In genomic region chr2:43073373-43073772, GRCh38 we compare ENCODE assay signal across 10 cellular contexts.
DNase-seq lines count a peak whose midpoint lies in the region; ATAC-seq and TF ChIP-seq lines count a peak whose summit lies in the region.
"Had no signal": no experiment of that assay in that cellular context is flagged by ENCODE, and none has a peak within 500 bp of the region (broad histone marks: within the 10 kb centered on the region; RNA-seq: fewer than 3 reads in every experiment).

No MANE protein-coding gene starts in this region.

- intact Hi-C loops in CD14-positive monocyte (cut with micrococcal nuclease) (loop anchor here in 1 of 2 donors (5.0 kb wide), 1 partner anchor 36 kb away; no protein-coding TSS in a partner anchor), PC-9 (cut with micrococcal nuclease; ENCODE audit: unreplicated experiment) (loop anchor here (1.0 to 5.0 kb wide), 5 partner anchors 96 to 1141 kb away; no protein-coding TSS in a partner anchor), esophagus muscularis mucosa (cut with DNase I) (no loop called here), prostate gland (cut with DNase I) (no loop called here)

- BruUV-seq in PC-9 (replicated peaks; lab: Mats Ljungman, UMichigan), result no TSS peak

- peaks cover 53% of the 10 kb centered on the region for H3K4me1 Mint-ChIP-seq in CD14-positive monocyte
- H3K4me1 Mint-ChIP-seq in endothelial cell (ENCODE audit: unreplicated experiment), result peaks cover 2% of the 10 kb centered on the region

- H3K36me3 Mint-ChIP-seq in CD14-positive monocyte, result peaks cover 2 to 4% of the 10 kb centered on the region in 2 donors
- H3K36me3 Mint-ChIP-seq in endothelial cell (ENCODE audit: low read depth, unreplicated experiment), result no peaks in the 10 kb centered on the region

- H3K4me3 ChIP-seq in PC-9 (peak overlapping the region; percentile 55), esophagus muscularis mucosa (no peak overlapping the region), muscle layer of duodenum (ENCODE audit: low read depth in 1 of 2, low read length in 2 of 2) (no peak overlapping the region), prostate gland (no peak overlapping the region)

- CTCF ChIA-PET in PC-9 (lab: Charles Lee), result interaction anchor here (0.8 to 1.2 kb wide), 2 partner anchors 35 to 48 kb away, joined by 3 to 4 read pairs; no protein-coding TSS in a partner anchor

- no peak overlapping the region for H2AFZ ChIP-seq in PC-9

- no peak for TF ChIP-seq POLR2A in esophagus muscularis mucosa (IDR thresholded peaks at IDR 0.05; ENCODE audit: low read depth)
- no peak for TF ChIP-seq POLR2A in prostate gland (IDR thresholded peaks at IDR 0.05)

- H3K9me3 Mint-ChIP-seq in CD14-positive monocyte, result peaks cover 0 to 2% (median 0%) of the 10 kb centered on the region in 7 donors
- H3K9me3 Mint-ChIP-seq in endothelial cell (ENCODE audit: unreplicated experiment), result no peaks in the 10 kb centered on the region

- WGBS in esophagus muscularis mucosa, result 59% methylated on average over 6 of the region's 6 CpGs
- WGBS in prostate gland, result 64% methylated on average over 6 of the region's 6 CpGs

- H3K4me2 ChIP-seq in PC-9, result peak overlapping the region; percentile 92

- H3K36me3 ChIP-seq in PC-9 (ENCODE audit: low read depth) (no peaks in the 10 kb centered on the region), esophagus muscularis mucosa (no peaks in the 10 kb centered on the region), muscle layer of duodenum (ENCODE audit: control insufficient read depth in 1 of 2, insufficient read depth in 2 of 2, low read length in 2 of 2) (no peaks in the 10 kb centered on the region), prostate gland (no peaks in the 10 kb centered on the region)

- POLR2A ChIA-PET in PC-9 (lab: Charles Lee; ENCODE audit: unreplicated experiment), result interaction anchor here (0.5 to 0.8 kb wide), 8 partner anchors 20 to 95 kb away, joined by 3 to 8 read pairs (median 5); no protein-coding TSS in a partner anchor

- H3K27me3 ChIP-seq in PC-9 (ENCODE audit: insufficient read depth, low read depth), result no peaks in the 10 kb centered on the region
- no peaks in the 10 kb centered on the region for H3K27me3 ChIP-seq in esophagus muscularis mucosa
- H3K27me3 ChIP-seq in muscle layer of duodenum (ENCODE audit: low read depth, low read length), result no peaks in the 10 kb centered on the region
- H3K27me3 ChIP-seq in prostate gland (replicated peaks; ENCODE audit: insufficient read depth), result no peaks in the 10 kb centered on the region

- H3K4me3 Mint-ChIP-seq in CD14-positive monocyte (peak overlapping the region; percentile 40 to 55), endothelial cell (ENCODE audit: unreplicated experiment) (no peak overlapping the region)

- H3K27ac ChIP-seq in PC-9 (peak overlapping the region; percentile 93), esophagus muscularis mucosa (replicated peaks in 1 of 4) (peak overlapping the region; percentile 69 to 87 (median 79)), muscle layer of duodenum (ENCODE audit: low read length) (peak overlapping the region; percentile 73), prostate gland (peak overlapping the region in 1 of 2 donors; percentile 71)

- TF ChIP-seq CTCF in CD14-positive monocyte (IDR thresholded peaks at IDR 0.05), result no peak
- no peak for TF ChIP-seq CTCF in PC-9 (conservative IDR thresholded peaks at IDR 0.05)
- no peak for TF ChIP-seq CTCF in esophagus muscularis mucosa (IDR thresholded peaks at IDR 0.05)
- TF ChIP-seq CTCF in endothelial cell (IDR thresholded peaks at IDR 0.05; ENCODE audit: unreplicated experiment), result no peak
- TF ChIP-seq CTCF in prostate gland (IDR thresholded peaks at IDR 0.05), result no peak

- H3K9me2 ChIP-seq in PC-9 (ENCODE audit: insufficient read depth), result no peaks in the 10 kb centered on the region

- H3K4me1 ChIP-seq in PC-9 (replicated peaks; ENCODE audit: insufficient read depth) (peaks cover 88% of the 10 kb centered on the region), esophagus muscularis mucosa (peaks cover 68 to 74% (median 70%) of the 10 kb centered on the region in 4 donors), muscle layer of duodenum (ENCODE audit: control insufficient read depth in 1 of 2, insufficient read depth in 2 of 2, low read length in 2 of 2) (peaks cover 7 to 25% of the 10 kb centered on the region in 2 donors), prostate gland (replicated peaks) (no peaks in the 10 kb centered on the region)

- H3K27ac Mint-ChIP-seq in CD14-positive monocyte, result peak overlapping the region in 3 of 7 donors; percentile 7 to 57 (median 42)
- H3K27ac Mint-ChIP-seq in endothelial cell (ENCODE audit: unreplicated experiment), result no peak overlapping the region

- H3K79me2 ChIP-seq in PC-9 (ENCODE audit: low read depth), result peaks cover 46% of the 10 kb centered on the region

- H3F3A ChIP-seq in PC-9 (ENCODE audit: insufficient read depth, low read depth), result peaks cover 75% of the 10 kb centered on the region

- DNase-seq in CD14-positive monocyte (ENCODE audit: low spot score) (peak; percentile 34), PC-9 (peak; percentile 83 to 94), esophagus muscularis mucosa (ENCODE audit: extremely low spot score) (no peak), medulla oblongata (ENCODE audit: extremely low spot score) (no peak), endothelial cell (ENCODE audit: low spot score) (no peak), prostate gland (ENCODE audit: low spot score) (no peak)
- DNase-seq: cerebellar nuclear complex, NCI-H2081 had no signal

- no peak for TF ChIP-seq EP300 in esophagus muscularis mucosa (IDR thresholded peaks at IDR 0.05)

- H3K9me3 ChIP-seq in PC-9 (ENCODE audit: insufficient read depth, low read depth) (no peaks in the 10 kb centered on the region), esophagus muscularis mucosa (no peaks in the 10 kb centered on the region), muscle layer of duodenum (ENCODE audit: control insufficient read depth in 1 of 2, low read length in 2 of 2) (no peaks in the 10 kb centered on the region), prostate gland (no peaks in the 10 kb centered on the region)

- H3K27me3 Mint-ChIP-seq in CD14-positive monocyte (ENCODE audit: low read depth in 3 of 3) (peaks cover 2 to 7% (median 3%) of the 10 kb centered on the region in 3 donors), endothelial cell (ENCODE audit: unreplicated experiment) (peaks cover 9% of the 10 kb centered on the region)

- ATAC-seq in HG02759 (IDR thresholded peaks at IDR 0.05; ENCODE audit: unreplicated experiment), result no peak

- H4K20me1 ChIP-seq in PC-9 (ENCODE audit: insufficient read depth), result no peaks in the 10 kb centered on the region

Comparison
In these comparisons a context has a peak if more than half of its experiments do, and no peak if none do; other contexts are left out.
1. DNase-seq: peak in CD14-positive monocyte (single experiment) and PC-9 (2 of 2); none in esophagus muscularis mucosa (single experiment), medulla oblongata (single experiment), endothelial cell (single experiment) and prostate gland (single experiment).